Comparison of ENCODE assay signal across 14 cellular contexts in the genomic region with DNA sequence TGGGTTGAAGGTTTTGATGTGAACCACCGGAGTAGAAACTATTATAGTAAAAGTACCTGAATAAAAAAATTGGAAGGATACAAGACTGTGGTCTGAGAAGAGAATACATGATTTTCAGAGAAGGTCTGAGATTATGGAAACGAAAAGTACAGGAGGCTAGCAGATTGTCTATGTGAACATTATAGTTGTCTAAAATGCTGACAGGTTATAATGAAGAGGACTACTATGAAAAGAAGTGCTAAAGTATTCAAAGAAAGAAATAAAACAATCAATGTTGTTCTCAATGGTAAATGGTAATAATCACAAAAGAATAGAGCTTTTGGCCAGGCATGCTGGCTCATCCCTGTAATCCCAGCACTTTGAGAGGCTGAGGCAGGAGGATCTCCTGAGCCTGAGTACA.
"Had no signal": no experiment of that assay in that cellular context is flagged by ENCODE, and none has a peak within 500 bp of the region (broad histone marks: within the 10 kb centered on the region; RNA-seq: fewer than 3 reads in every experiment).

No MANE protein-coding gene starts in this region.

- H3K4me3 Mint-ChIP-seq: endodermal cell; naive thymus-derived CD4-positive, alpha-beta T cell; neural crest cell; type B pancreatic cell had no signal

- H3K27ac Mint-ChIP-seq: endodermal cell, type B pancreatic cell had no signal

- H3K27me3 Mint-ChIP-seq: naive thymus-derived CD4-positive, alpha-beta T cell; type B pancreatic cell had no signal

- ATAC-seq: naive thymus-derived CD4-positive, alpha-beta T cell had no signal

- H3K27me3 ChIP-seq: hepatocyte, right atrium auricular region, uterus had no signal

- H3K4me1 ChIP-seq: right atrium auricular region, uterus had no signal

- H3K4me3 ChIP-seq: hepatocyte, right atrium auricular region, uterus had no signal

- H3K27ac ChIP-seq: hepatocyte, right atrium auricular region, uterus had no signal

- H3K9me3 Mint-ChIP-seq: endodermal cell; naive thymus-derived CD4-positive, alpha-beta T cell; neural crest cell; type B pancreatic cell had no signal

- H3K9me3 ChIP-seq: right atrium auricular region, uterus had no signal

- H3K36me3 ChIP-seq: uterus had no signal

- DNase-seq: dermis blood vessel endothelial cell; endodermal cell; foreskin melanocyte; kidney glomerular epithelial cell; naive thymus-derived CD4-positive, alpha-beta T cell; posterior cingulate gyrus; small intestine; stimulated activated CD4-positive, alpha-beta T cell treated with anti-CD3 and anti-CD28 coated beads, Interleukin-12 subunit alpha, Interleukin-12 subunit beta, amount 100 ng/mL, for 4 hours; stimulated activated naive CD4-positive, alpha-beta T cell; uterus had no signal
